Comparison of ENCODE assay signal across 1 cellular context in the genomic region with DNA sequence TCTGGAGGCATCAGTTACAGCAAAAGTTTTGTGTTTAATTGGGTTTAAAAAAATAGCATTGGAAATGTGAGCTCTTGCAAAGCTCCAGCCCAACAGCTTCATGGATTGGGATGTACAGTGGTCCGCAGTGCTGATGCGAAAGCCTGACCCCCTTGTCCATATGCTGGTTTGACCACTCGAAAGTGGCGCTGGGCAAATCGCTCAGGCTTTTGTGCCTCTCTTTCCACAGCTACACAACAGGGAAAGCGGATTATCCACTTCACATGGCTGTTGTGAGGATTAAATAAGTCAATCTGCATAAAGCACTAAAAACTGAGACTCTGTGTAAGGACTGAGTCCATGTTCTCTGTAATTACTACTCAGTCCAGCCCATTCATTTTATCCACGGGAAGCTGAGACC.
TF ChIP-seq lines count a peak whose summit lies in the region.

No MANE protein-coding gene starts in this region.

TF ChIP-seq in HepG2, 621 proteins besides CTCF, POLR2A, EP300 and RAD21:
- TF ChIP-seq NRL (CRISPR knock-in tag; IDR thresholded peaks at IDR 0.05; ENCODE audit: borderline replicate concordance) (0 out of 2 replicates have a peak, but pooled peaks have one; percentile 39), HNF4G (IDR thresholded peaks at IDR 0.05; ENCODE audit: borderline replicate concordance, low read depth, low read length) (0 out of 2 replicates have a peak, but pooled peaks have one; percentile 0), HNF4G (CRISPR knock-in tag; IDR thresholded peaks at IDR 0.05; ENCODE audit: borderline replicate concordance, low read depth) (no peak), ZNF232 (CRISPR knock-in tag; IDR thresholded peaks at IDR 0.05; ENCODE audit: borderline replicate concordance) (0 out of 2 replicates have a peak, but pooled peaks have one; percentile 27), ZNF484 (CRISPR knock-in tag; IDR thresholded peaks at IDR 0.05; ENCODE audit: borderline replicate concordance, low read depth) (no peak), ISX (CRISPR knock-in tag; conservative IDR thresholded peaks at IDR 0.05) (no peak; the same call in 1 of the 2 replicates), CCAR2 (optimal IDR thresholded peaks at IDR 0.05; ENCODE audit: low read depth, low read length) (no peak), ZBTB38 (CRISPR knock-in tag; IDR thresholded peaks at IDR 0.05) (peak; percentile 91)
- TF ChIP-seq, protein P1, sequence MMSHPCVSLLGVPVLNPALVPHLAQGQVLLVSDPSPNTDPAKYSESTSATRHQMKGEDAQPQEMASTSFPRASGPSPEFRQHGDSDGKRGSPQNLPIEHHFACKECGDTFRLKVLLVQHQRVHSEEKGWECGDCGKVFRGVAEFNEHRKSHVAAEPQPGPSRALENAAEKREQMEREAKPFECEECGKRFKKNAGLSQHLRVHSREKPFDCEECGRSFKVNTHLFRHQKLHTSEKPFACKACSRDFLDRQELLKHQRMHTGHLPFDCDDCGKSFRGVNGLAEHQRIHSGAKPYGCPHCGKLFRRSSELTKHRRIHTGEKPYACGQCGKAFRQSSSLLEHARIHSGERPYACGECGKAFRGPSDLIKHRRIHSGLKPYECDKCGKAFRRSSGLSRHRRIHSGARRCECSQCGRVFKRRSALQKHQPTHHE (CRISPR knock-in tag; IDR thresholded peaks at IDR 0.05; ENCODE audit: borderline replicate concordance): no peak
